In genomic region chr1:3914911-3915310, GRCh38 we compare ENCODE assay signal across 22 cellular contexts.
"Had no signal": no experiment of that assay in that cellular context is flagged by ENCODE, and none has a peak within 500 bp of the region (broad histone marks: within the 10 kb centered on the region; RNA-seq: fewer than 3 reads in every experiment).

No MANE protein-coding gene starts in this region.

- ATAC-seq: activated CD4-positive, alpha-beta T cell treated with anti-CD3 and anti-CD28 coated beads for 36 hours; activated naive CD4-positive, alpha-beta T cell treated with anti-CD3 and anti-CD28 coated beads, Interleukin-2, amount 50 U/mL, for 72 hours; activated T-helper 17 cell treated with anti-CD3 and anti-CD28 coated beads, Interleukin-2, amount 50 U/mL, for 72 hours; T-cell had no signal

- H3K27ac ChIP-seq: SK-N-MC had no signal

- H3K9me3 Mint-ChIP-seq: activated CD4-positive, alpha-beta memory T cell treated with anti-CD3 and anti-CD28 coated beads, Interleukin-2, amount 10 ng/mL, durations not matched to agents 7 days and 5 days; activated naive CD4-positive, alpha-beta T cell treated with anti-CD3 and anti-CD28 coated beads, Interleukin-2, amount 50 U/mL, for 72 hours; activated T-helper 17 cell treated with anti-CD3 and anti-CD28 coated beads, Interleukin-2, amount 50 U/mL, for 72 hours; T-cell had no signal

- DNase-seq: activated B cell treated with CpG ODN at 0.5 μM for 24 hours; activated CD4-positive, alpha-beta memory T cell treated with anti-CD3 and anti-CD28 coated beads, Interleukin-2, amount 10 ng/mL, durations not matched to agents 7 days and 5 days; activated CD4-positive, alpha-beta T cell treated with anti-CD3 and anti-CD28 coated beads for 36 hours; activated CD4-positive, alpha-beta T cell treated with anti-CD3 and anti-CD28 coated beads, Interleukin-2, amount 50 U/mL, for 1 hour; activated T-cell treated with anti-CD3 and anti-CD28 coated beads for 4 hours; activated T-cell treated with anti-CD3 and anti-CD28 coated beads, Interleukin-2, amount 50 U/mL, for 48 hours; amygdala; Karpas-422; MM.1S; NCI-H1105 treated with DMSO at 0.1 percent for 48 hours; NCI-H1436 treated with DMSO at 0.1 percent for 48 hours; NCI-H187; NCI-H2081; NCI-H510A treated with DMSO at 0.1 percent for 48 hours; T-cell; T-helper 2 cell; T1000 had no signal

- H3K27ac Mint-ChIP-seq: activated B cell treated with CpG ODN at 0.5 μM for 24 hours; activated CD4-positive, alpha-beta memory T cell treated with anti-CD3 and anti-CD28 coated beads, Interleukin-2, amount 10 ng/mL, durations not matched to agents 7 days and 5 days; activated CD4-positive, alpha-beta T cell treated with anti-CD3 and anti-CD28 coated beads for 36 hours; activated naive CD4-positive, alpha-beta T cell treated with anti-CD3 and anti-CD28 coated beads, Interleukin-2, amount 50 U/mL, for 72 hours; activated T-helper 17 cell treated with anti-CD3 and anti-CD28 coated beads, Interleukin-2, amount 50 U/mL, for 72 hours; brain; T-cell had no signal

- H3K4me3 Mint-ChIP-seq: activated B cell treated with CpG ODN at 0.5 μM for 24 hours; activated CD4-positive, alpha-beta memory T cell treated with anti-CD3 and anti-CD28 coated beads, Interleukin-2, amount 10 ng/mL, durations not matched to agents 7 days and 5 days; activated CD4-positive, alpha-beta T cell treated with anti-CD3 and anti-CD28 coated beads for 36 hours; activated T-helper 17 cell treated with anti-CD3 and anti-CD28 coated beads, Interleukin-2, amount 50 U/mL, for 72 hours; brain; T-cell had no signal

- H3K4me1 Mint-ChIP-seq: activated CD4-positive, alpha-beta memory T cell treated with anti-CD3 and anti-CD28 coated beads, Interleukin-2, amount 10 ng/mL, durations not matched to agents 7 days and 5 days; activated T-helper 17 cell treated with anti-CD3 and anti-CD28 coated beads, Interleukin-2, amount 50 U/mL, for 72 hours had no signal

- H3K27me3 Mint-ChIP-seq: activated CD4-positive, alpha-beta memory T cell treated with anti-CD3 and anti-CD28 coated beads, Interleukin-2, amount 10 ng/mL, durations not matched to agents 7 days and 5 days; activated CD4-positive, alpha-beta T cell treated with anti-CD3 and anti-CD28 coated beads for 36 hours; activated T-helper 17 cell treated with anti-CD3 and anti-CD28 coated beads, Interleukin-2, amount 50 U/mL, for 72 hours had no signal

- H3K36me3 Mint-ChIP-seq: activated naive CD4-positive, alpha-beta T cell treated with anti-CD3 and anti-CD28 coated beads, Interleukin-2, amount 50 U/mL, for 72 hours; brain; T-cell had no signal

- H3K4me3 ChIP-seq: K562, SK-N-MC had no signal
